ENCODE assay signal across 24 cellular contexts in the genomic region with DNA sequence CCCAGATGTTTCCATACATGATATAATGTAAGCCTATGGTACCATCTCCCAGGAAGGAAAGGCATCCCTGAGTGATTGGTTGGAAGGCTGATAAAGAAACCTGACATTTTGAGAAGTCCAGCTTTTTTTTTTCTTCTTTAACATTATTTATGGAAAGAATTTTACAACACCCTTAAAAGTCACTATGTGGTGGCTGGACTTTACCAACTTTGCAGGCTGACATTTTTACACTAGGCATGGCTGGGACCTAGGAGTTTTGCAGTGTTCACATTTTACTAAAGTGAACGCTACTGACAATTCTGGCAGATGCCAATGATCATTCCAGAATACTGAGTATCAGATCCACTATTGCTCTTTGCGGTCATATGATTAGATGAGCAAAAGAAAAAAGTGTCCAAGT.
DNase-seq lines count a peak whose midpoint lies in the region; ATAC-seq, FAIRE-seq and TF ChIP-seq lines count a peak whose summit lies in the region.
"Had no signal": no experiment of that assay in that cellular context is flagged by ENCODE, and none has a peak within 500 bp of the region (broad histone marks: within the 10 kb centered on the region; RNA-seq: fewer than 3 reads in every experiment).

No MANE protein-coding gene starts in this region.

- H2BK20ac ChIP-seq in IMR-90 (ENCODE audit: low read depth, low read length): no peak overlapping the region

- H3K9me3 ChIP-seq in IMR-90 (ENCODE audit: control insufficient read depth, insufficient read depth, low read length) (no peaks in the 10 kb centered on the region), keratinocyte (ENCODE audit: control insufficient read depth, low read depth, low read length) (no peaks in the 10 kb centered on the region), transverse colon (no peaks in the 10 kb centered on the region)
- H3K9me3 ChIP-seq: ascending aorta, gastrocnemius medialis, neutrophil had no signal

- intact Hi-C loops in IMR-90 (cut with micrococcal nuclease) (no loop called here), transverse colon (cut with DNase I; ENCODE audit: low total_unique reads) (no loop called here)

- H3K4me3 ChIP-seq in IMR-90 (ENCODE audit: insufficient read depth, low read depth, low read length) (no peak overlapping the region), keratinocyte (ENCODE audit: control insufficient read depth in 2 of 3, extremely low read depth in 1 of 3, insufficient read depth in 2 of 3, low read depth in 1 of 3, low read length in 3 of 3) (peak overlapping the region in 1 of 3 experiments; percentile 51), transverse colon (no peak overlapping the region)
- H3K4me3 ChIP-seq: ascending aorta, gastrocnemius medialis had no signal

- H3K4me1 ChIP-seq in IMR-90 (ENCODE audit: control insufficient read depth, insufficient read depth, low read length) (peaks cover 17% of the 10 kb centered on the region), keratinocyte (ENCODE audit: control insufficient read depth, extremely low read depth, insufficient read depth, low read length) (peaks cover 32% of the 10 kb centered on the region), transverse colon (peaks cover 0 to 44% (median 19%) of the 10 kb centered on the region in 4 donors)

- H2BK15ac ChIP-seq in IMR-90 (ENCODE audit: low read depth, low read length): no peak overlapping the region

- no peak for TF ChIP-seq CTCF in IMR-90 (conservative IDR thresholded peaks at IDR 0.05; ENCODE audit: low read depth, low read length)
- no peak for TF ChIP-seq CTCF in keratinocyte (optimal IDR thresholded peaks at IDR 0.05 in 1 of 3, IDR thresholded peaks at IDR 0.05 in 1 of 3, conservative IDR thresholded peaks at IDR 0.05 in 1 of 3; ENCODE audit: extremely low read depth in 1 of 3, insufficient read depth in 2 of 3, low read length in 3 of 3)
- no peak for TF ChIP-seq CTCF in transverse colon (IDR thresholded peaks at IDR 0.05)

- H4K5ac ChIP-seq in IMR-90 (ENCODE audit: low read depth, low read length): no peak overlapping the region

- dilution Hi-C loops in IMR-90 (cut with HindIII; ENCODE audit: low sequenced_read_pairs, unreplicated experiment) (no loop called here), keratinocyte (cut with MboI; ENCODE audit: extremely low pct_ligation_motif_present, low sequenced_read_pairs) (no loop called here)

- no peaks in the 10 kb centered on the region; a peak in 1 of 4 replicates for H3K79me1 ChIP-seq in IMR-90 (ENCODE audit: low read depth in 1 of 2, low read length in 2 of 2)

- no peaks in the 10 kb centered on the region for H3K36me3 Mint-ChIP-seq in activated T-cell treated with anti-CD3 and anti-CD28 coated beads, Interleukin-2, amount 50 U/mL, for 4 hours (ENCODE audit: insufficient read depth)
- H3K36me3 Mint-ChIP-seq: activated naive CD4-positive, alpha-beta T cell treated with anti-CD3 and anti-CD28 coated beads, Interleukin-2, amount 50 U/mL, for 72 hours; CD4-positive, alpha-beta memory T cell had no signal

- H3K27ac ChIP-seq in IMR-90 (ENCODE audit: insufficient read depth, low read length) (peak overlapping the region; percentile 31; the same call in 1 of the 2 replicates), keratinocyte (ENCODE audit: control insufficient read depth, insufficient read depth, low read length) (peak overlapping the region; percentile 44), transverse colon (peak overlapping the region; percentile 3 to 24 (median 16)), caudate nucleus (ENCODE audit: low read depth, low read length) (no peak overlapping the region)
- H3K27ac ChIP-seq: ascending aorta, gastrocnemius medialis, neutrophil had no signal

- H4K20me1 ChIP-seq in IMR-90 (ENCODE audit: insufficient read depth, low read length) (peaks cover 4% of the 10 kb centered on the region; the same call in 1 of the 2 replicates), keratinocyte (ENCODE audit: control insufficient read depth, extremely low read depth, insufficient read depth, low read length) (no peaks in the 10 kb centered on the region)

- CTCF ChIA-PET in IMR-90 (lab: Yijun Ruan, JAX): interaction anchor here (2.1 kb wide), 1 partner anchor 17 kb away, joined by 6 read pairs; no protein-coding TSS in a partner anchor

- H3K56ac ChIP-seq in IMR-90 (ENCODE audit: extremely low read depth, insufficient read depth, low read length): no peak overlapping the region

- H3K14ac ChIP-seq in IMR-90 (replicated peaks; ENCODE audit: low read depth, low read length): peak overlapping the region; percentile 22; the same call in 1 of the 2 replicates

- no peak overlapping the region for H3K4ac ChIP-seq in IMR-90 (ENCODE audit: low read depth, low read length)

- no peaks in the 10 kb centered on the region for H3K79me2 ChIP-seq in keratinocyte (ENCODE audit: control insufficient read depth, insufficient read depth, low read length)

- H3K27me3 ChIP-seq in IMR-90 (ENCODE audit: control insufficient read depth, insufficient read depth, low read length): no peaks in the 10 kb centered on the region
- no peaks in the 10 kb centered on the region for H3K27me3 ChIP-seq in keratinocyte (ENCODE audit: control insufficient read depth, extremely low read depth, insufficient read depth, low read length)
- no peaks in the 10 kb centered on the region for H3K27me3 ChIP-seq in transverse colon
- H3K27me3 ChIP-seq: ascending aorta, gastrocnemius medialis had no signal

- no peaks in the 10 kb centered on the region for H3K4me1 Mint-ChIP-seq in activated T-cell treated with anti-CD3 and anti-CD28 coated beads, Interleukin-2, amount 50 U/mL, for 4 hours (ENCODE audit: low read depth)
- H3K4me1 Mint-ChIP-seq: activated B cell treated with CpG ODN at 0.5 μM for 24 hours had no signal

- no peak overlapping the region for H2AFZ ChIP-seq in IMR-90 (replicated peaks; ENCODE audit: low read length, poor library complexity)
- H2AFZ ChIP-seq in keratinocyte (ENCODE audit: control insufficient read depth, low read length): no peak overlapping the region

- H2AK9ac ChIP-seq in IMR-90 (replicated peaks; ENCODE audit: low read depth, low read length, poor library complexity): no peak overlapping the region

- no peak for FAIRE-seq in keratinocyte (lab: Jason Lieb, UNC)
- FAIRE-seq: G401.6 had no signal

- H2AK5ac ChIP-seq in IMR-90 (ENCODE audit: low read depth, low read length): no peak overlapping the region

- TF ChIP-seq POLR2A in IMR-90 (IDR thresholded peaks at IDR 0.05; ENCODE audit: low read depth, low read length): no peak
- TF ChIP-seq POLR2A in transverse colon (IDR thresholded peaks at IDR 0.05): no peak

- no TSS peak for BruUV-seq in IMR-90 (replicated peaks; lab: Mats Ljungman, UMichigan)

- no peak overlapping the region for H4K8ac ChIP-seq in IMR-90 (ENCODE audit: low read depth in 2 of 2, low read length in 2 of 2)

- no CpG with 5 or more reads among the region's 2 CpGs for WGBS in IMR-90 (ENCODE audit: extremely low coverage in 2 of 2, insufficient read length in 1 of 2), 2 experiments
- 85 to 90% methylated on average over 2 of the region's 2 CpGs for WGBS in transverse colon (ENCODE audit: low coverage in 1 of 2), 2 donors

- H4K91ac ChIP-seq in IMR-90 (ENCODE audit: insufficient read depth, low read depth, low read length): no peak overlapping the region

- H2BK5ac ChIP-seq in IMR-90 (ENCODE audit: low read depth, low read length, poor library complexity, severe bottlenecking): no peak overlapping the region

- H3K9me3 Mint-ChIP-seq in activated T-cell treated with anti-CD3 and anti-CD28 coated beads, Interleukin-2, amount 50 U/mL, for 4 hours: no peaks in the 10 kb centered on the region
- H3K9me3 Mint-ChIP-seq: activated B cell treated with CpG ODN at 0.5 μM for 24 hours; activated naive CD4-positive, alpha-beta T cell treated with anti-CD3 and anti-CD28 coated beads, Interleukin-2, amount 50 U/mL, for 72 hours; activated T-helper 2 cell treated with anti-CD3 and anti-CD28 coated beads, Interferon-gamma antibody, Interleukin-2, Interleukin-4, amounts not matched to agents 10 μg/mL and 5 μg/mL and 100 μg/mL, durations not matched to agents 14 hours and 24 hours and 36 hours had no signal

- no peak overlapping the region for H3K23ac ChIP-seq in IMR-90 (ENCODE audit: low read depth, low read length)

- peaks cover 14% of the 10 kb centered on the region; the same call in 1 of the 2 replicates for H3K9me1 ChIP-seq in IMR-90 (ENCODE audit: insufficient read depth, low read length)
- no peaks in the 10 kb centered on the region for H3K9me1 ChIP-seq in keratinocyte (ENCODE audit: control insufficient read depth, extremely low read depth, insufficient read depth, low read length)

- DNase-seq in IMR-90 (no peak), keratinocyte (ENCODE audit: low read depth, low spot score) (no peak), transverse colon (no peak), amniotic stem cell (lab: John Stamatoyannopoulos, UW) (no peak), caudate nucleus (lab: John Stamatoyannopoulos, UW) (no peak)
- no peak for DNase-seq in activated T-cell treated with anti-CD3 and anti-CD28 coated beads, Interleukin-2, amount 50 U/mL, for 4 hours
- DNase-seq: activated B cell treated with CpG ODN at 0.5 μM for 24 hours; activated CD4-positive, alpha-beta T cell treated with anti-CD3 and anti-CD28 coated beads, Interleukin-2, amount 50 U/mL, for 4 hours; activated CD8-positive, alpha-beta memory T cell treated with anti-CD3 and anti-CD28 coated beads, Interleukin-2, amount 50 U/mL, for 4 hours; CD4-positive, alpha-beta memory T cell; effector CD4-positive, alpha-beta T cell; erythroblast; gastrocnemius medialis; NCI-H1105; NCI-H2029; NCI-H69; stimulated activated CD4-positive, alpha-beta T cell treated with anti-CD3 and anti-CD28 coated beads, Interleukin-4, amount 100 ng/mL, for 1 hour; stimulated activated naive CD4-positive, alpha-beta T cell had no signal

- no peak for ATAC-seq in IMR-90 (ENCODE audit: low read depth)
- peak; percentile 13; the same call in 1 of the 3 replicates for ATAC-seq in SK-N-SH treated with all-trans-retinoic acid at 6 μM for 48 hours
- ATAC-seq in activated T-cell treated with anti-CD3 and anti-CD28 coated beads, Interleukin-2, amount 50 U/mL, for 4 hours: no peak
- ATAC-seq: activated naive CD4-positive, alpha-beta T cell treated with anti-CD3 and anti-CD28 coated beads, Interleukin-2, amount 50 U/mL, for 72 hours; gastrocnemius medialis had no signal

- TF ChIP-seq EP300 in transverse colon (IDR thresholded peaks at IDR 0.05; ENCODE audit: low read depth): no peak

- H3K9ac ChIP-seq in IMR-90 (ENCODE audit: low read depth, low read length) (no peak overlapping the region), keratinocyte (ENCODE audit: control insufficient read depth, extremely low read depth, insufficient read depth, low read length) (no peak overlapping the region)

- peak overlapping the region; percentile 8; the same call in 1 of the 2 replicates for H2BK120ac ChIP-seq in IMR-90 (ENCODE audit: low read depth, low read length)

- in situ Hi-C loops in IMR-90 (cut with MboI; ENCODE audit: low sequenced_read_pairs): loop anchor here (25.0 kb wide), 1 partner anchor 240 kb away; a partner anchor contains a TSS
- in situ Hi-C loops in transverse colon (cut with MboI; ENCODE audit: low pct_ligation_motif_present in 1 of 4, low pct_unique_long_range_greater_than_20kb in 1 of 4, low sequenced_read_pairs in 3 of 4): loop anchor here in 1 of 4 donors (25.0 kb wide), 2 partner anchors 240 to 690 kb away; a partner anchor contains a TSS

- H3K36me3 ChIP-seq in IMR-90 (ENCODE audit: control insufficient read depth, insufficient read depth, low read length): peaks cover 9% of the 10 kb centered on the region; the same call in 1 of the 2 replicates
- H3K36me3 ChIP-seq in keratinocyte (ENCODE audit: control insufficient read depth in 2 of 2, extremely low read depth in 1 of 2, insufficient read depth in 2 of 2, low read length in 2 of 2): no peaks in the 10 kb centered on the region
- no peaks in the 10 kb centered on the region for H3K36me3 ChIP-seq in transverse colon
- H3K36me3 ChIP-seq: ascending aorta, gastrocnemius medialis, neutrophil had no signal

- H3K4me3 Mint-ChIP-seq in activated T-cell treated with anti-CD3 and anti-CD28 coated beads, Interleukin-2, amount 50 U/mL, for 4 hours: no peak overlapping the region
- H3K4me3 Mint-ChIP-seq: activated B cell treated with CpG ODN at 0.5 μM for 24 hours; CD4-positive, alpha-beta memory T cell had no signal

- H3K4me2 ChIP-seq in IMR-90 (ENCODE audit: low read depth, low read length) (peak overlapping the region; percentile 76; the same call in 1 of the 2 replicates), keratinocyte (ENCODE audit: control insufficient read depth, extremely low read depth, insufficient read depth, low read depth, low read length) (peak overlapping the region; percentile 68)

- peaks cover 8% of the 10 kb centered on the region for H3K27me3 Mint-ChIP-seq in activated T-cell treated with anti-CD3 and anti-CD28 coated beads, Interleukin-2, amount 50 U/mL, for 4 hours (ENCODE audit: low read depth)

- TF ChIP-seq RAD21 in IMR-90 (IDR thresholded peaks at IDR 0.05; ENCODE audit: low read length): no peak

- POLR2A ChIA-PET in IMR-90 (lab: Charles Lee; ENCODE audit: unreplicated experiment): no interaction called here

- peak overlapping the region; percentile 16; the same call in 1 of the 2 replicates for H3K18ac ChIP-seq in IMR-90 (ENCODE audit: low read depth, low read length)
